In the genomic region with DNA sequence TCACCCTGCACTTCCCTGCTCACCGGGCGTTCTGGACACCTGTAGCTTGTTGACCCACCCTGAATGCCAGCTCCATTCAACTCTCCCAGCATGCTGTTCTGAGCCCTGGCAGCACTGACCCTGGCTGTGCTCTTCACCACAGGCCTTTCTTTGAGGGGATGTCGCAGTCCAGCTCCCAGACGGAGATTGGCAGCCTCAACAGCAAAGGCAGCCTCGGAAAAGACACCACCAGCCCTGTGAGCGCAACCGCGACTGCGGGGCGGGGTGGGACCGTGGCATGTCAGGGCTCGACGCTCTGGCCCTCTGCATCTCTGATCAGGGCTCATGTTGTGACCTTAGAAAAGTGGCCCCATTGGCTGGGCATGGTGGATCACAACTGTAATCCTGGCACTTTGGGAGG, we compare ENCODE assay signal across 1 cellular context.
TF ChIP-seq lines count a peak whose summit lies in the region.

No MANE protein-coding gene starts in this region.

TF ChIP-seq in HepG2, 621 proteins besides CTCF, POLR2A, EP300 and RAD21:
- TF ChIP-seq ZNF776 (CRISPR knock-in tag; IDR thresholded peaks at IDR 0.05) (no peak), ZFAT (CRISPR knock-in tag; conservative IDR thresholded peaks at IDR 0.05) (no peak), SIN3A (IDR thresholded peaks at IDR 0.05; ENCODE audit: borderline replicate concordance, low read depth, low read length) (no peak), ZBTB49 (CRISPR knock-in tag; IDR thresholded peaks at IDR 0.05; ENCODE audit: borderline replicate concordance) (no peak), ATF7-NPFF (CRISPR knock-in tag; IDR thresholded peaks at IDR 0.05; ENCODE audit: low read depth) (no peak), ZFY (CRISPR knock-in tag; IDR thresholded peaks at IDR 0.05) (no peak), FIP1L1 (IDR thresholded peaks at IDR 0.05; ENCODE audit: borderline replicate concordance, insufficient read depth, low read depth, low read length) (no peak), ZNF891 (CRISPR knock-in tag; IDR thresholded peaks at IDR 0.05) (no peak), KDM5A (IDR thresholded peaks at IDR 0.05; ENCODE audit: borderline replicate concordance, low read length) (no peak), PRMT3 (CRISPR knock-in tag; IDR thresholded peaks at IDR 0.05; ENCODE audit: borderline replicate concordance, low read depth) (no peak)
- TF ChIP-seq, protein P1, sequence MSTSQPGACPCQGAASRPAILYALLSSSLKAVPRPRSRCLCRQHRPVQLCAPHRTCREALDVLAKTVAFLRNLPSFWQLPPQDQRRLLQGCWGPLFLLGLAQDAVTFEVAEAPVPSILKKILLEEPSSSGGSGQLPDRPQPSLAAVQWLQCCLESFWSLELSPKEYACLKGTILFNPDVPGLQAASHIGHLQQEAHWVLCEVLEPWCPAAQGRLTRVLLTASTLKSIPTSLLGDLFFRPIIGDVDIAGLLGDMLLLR (CRISPR knock-in tag; IDR thresholded peaks at IDR 0.05), result no peak
